Comparison of ENCODE assay signal across 28 cellular contexts in the genomic region with DNA sequence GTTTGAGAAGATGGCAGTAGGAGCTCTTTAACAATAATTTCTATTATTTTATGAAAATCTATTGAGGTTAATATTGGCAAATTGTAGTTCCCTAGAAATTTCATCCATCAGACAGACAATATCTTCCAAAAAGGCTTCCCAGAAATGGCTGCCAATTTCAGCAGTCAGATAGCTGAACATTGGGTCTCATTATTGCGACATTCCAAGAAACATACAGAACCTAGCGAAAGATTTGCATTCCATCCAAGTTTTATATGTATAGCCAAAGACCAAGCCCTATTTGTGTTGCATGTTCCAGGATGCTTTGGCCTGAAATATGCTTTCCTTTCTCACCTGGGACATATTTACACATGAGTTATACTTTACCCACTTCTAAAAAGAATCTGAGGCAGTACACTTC. TPM values are rescaled to one million over a fixed set of nuclear protein-coding genes. Genes with fewer than 3 reads are reported as not detected.
"Had no signal": no experiment of that assay in that cellular context is flagged by ENCODE, and none has a peak within 500 bp of the region (broad histone marks: within the 10 kb centered on the region; RNA-seq: fewer than 3 reads in every experiment).

No MANE protein-coding gene starts in this region.

- ATAC-seq: activated naive CD4-positive, alpha-beta T cell treated with anti-CD3 and anti-CD28 coated beads, Interleukin-2, amount 50 U/mL, for 72 hours; activated T-cell treated with anti-CD3 and anti-CD28 coated beads, Interleukin-2, amount 50 U/mL, for 72 hours; esophagus mucosa had no signal

- H3K27ac ChIP-seq: ascending aorta, breast epithelium, cardiac muscle cell, colonic mucosa had no signal

- H3K9me3 ChIP-seq: ascending aorta, breast epithelium, colonic mucosa had no signal

- H3K4me1 ChIP-seq: ascending aorta, breast epithelium, colonic mucosa had no signal

- H3K27me3 ChIP-seq: ascending aorta, breast epithelium, cardiac muscle cell, colonic mucosa had no signal

- H3K36me3 ChIP-seq: ascending aorta, breast epithelium, colonic mucosa had no signal

- DNase-seq: activated CD4-positive, alpha-beta memory T cell treated with anti-CD3 and anti-CD28 coated beads, Interleukin-2, amount 10 ng/mL, durations not matched to agents 7 days and 5 days; activated CD4-positive, alpha-beta T cell treated with anti-CD3 and anti-CD28 coated beads for 1 hour; activated CD4-positive, alpha-beta T cell treated with anti-CD3 and anti-CD28 coated beads for 4 hours; activated CD4-positive, alpha-beta T cell treated with anti-CD3 and anti-CD28 coated beads, Interleukin-2, amount 10 ng/mL, durations not matched to agents 7 days and 5 days; activated CD4-positive, alpha-beta T cell treated with anti-CD3 and anti-CD28 coated beads, Interleukin-2, amount 50 U/mL, for 4 hours; activated CD8-positive, alpha-beta memory T cell treated with anti-CD3 and anti-CD28 coated beads, Interleukin-2, amount 50 U/mL, for 48 hours; activated gamma-delta T cell; activated naive CD4-positive, alpha-beta T cell; activated naive CD4-positive, alpha-beta T cell treated with anti-CD3 and anti-CD28 coated beads, Interleukin-2, amount 10 ng/mL, durations not matched to agents 7 days and 5 days; activated naive CD8-positive, alpha-beta T cell treated with anti-CD3 and anti-CD28 coated beads, Interleukin-2, amount 10 ng/mL, durations not matched to agents 7 days and 5 days; activated T-cell treated with anti-CD3 and anti-CD28 coated beads for 4 hours; activated T-cell treated with anti-CD3 and anti-CD28 coated beads, Interleukin-2, amount 50 U/mL, for 24 hours; activated T-cell treated with anti-CD3 and anti-CD28 coated beads, Interleukin-2, amount 50 U/mL, for 72 hours; central memory CD4-positive, alpha-beta T cell; cerebellar nuclear complex; colonic mucosa; effector CD8-positive, alpha-beta T cell; endodermal cell; head of caudate nucleus; T-helper 2 cell had no signal

- H3K4me3 ChIP-seq: ascending aorta, breast epithelium, cardiac muscle cell, colonic mucosa had no signal

RNA-seq across cellular contexts. Expression of gene ACP3, which starts 24.5 kb away (rescaled TPM):
- total RNA-seq: activated CD4-positive, alpha-beta memory T cell treated with anti-CD3 and anti-CD28 coated beads, Interleukin-2, amount 10 ng/mL, durations not matched to agents 7 days and 5 days; activated CD4-positive, alpha-beta T cell treated with anti-CD3 and anti-CD28 coated beads, Interleukin-2, amount 10 ng/mL, durations not matched to agents 7 days and 5 days; activated naive CD4-positive, alpha-beta T cell treated with anti-CD3 and anti-CD28 coated beads, Interleukin-2, amount 50 U/mL, for 72 hours; activated naive CD8-positive, alpha-beta T cell treated with anti-CD3 and anti-CD28 coated beads, Interleukin-2, amount 10 ng/mL, durations not matched to agents 7 days and 5 days; activated T-cell treated with anti-CD3 and anti-CD28 coated beads, Interleukin-2, amount 50 U/mL, for 72 hours; dermis microvascular lymphatic vessel endothelial cell; frontal cortex; T-helper 1 cell treated with Interleukin-12 subunit alpha and Interleukin-12 subunit beta and Interleukin-4 antibody, amounts not matched to agents 30 ng/mL and 1 ng/mL, for 36 hours had no signal
